In the genomic region with DNA sequence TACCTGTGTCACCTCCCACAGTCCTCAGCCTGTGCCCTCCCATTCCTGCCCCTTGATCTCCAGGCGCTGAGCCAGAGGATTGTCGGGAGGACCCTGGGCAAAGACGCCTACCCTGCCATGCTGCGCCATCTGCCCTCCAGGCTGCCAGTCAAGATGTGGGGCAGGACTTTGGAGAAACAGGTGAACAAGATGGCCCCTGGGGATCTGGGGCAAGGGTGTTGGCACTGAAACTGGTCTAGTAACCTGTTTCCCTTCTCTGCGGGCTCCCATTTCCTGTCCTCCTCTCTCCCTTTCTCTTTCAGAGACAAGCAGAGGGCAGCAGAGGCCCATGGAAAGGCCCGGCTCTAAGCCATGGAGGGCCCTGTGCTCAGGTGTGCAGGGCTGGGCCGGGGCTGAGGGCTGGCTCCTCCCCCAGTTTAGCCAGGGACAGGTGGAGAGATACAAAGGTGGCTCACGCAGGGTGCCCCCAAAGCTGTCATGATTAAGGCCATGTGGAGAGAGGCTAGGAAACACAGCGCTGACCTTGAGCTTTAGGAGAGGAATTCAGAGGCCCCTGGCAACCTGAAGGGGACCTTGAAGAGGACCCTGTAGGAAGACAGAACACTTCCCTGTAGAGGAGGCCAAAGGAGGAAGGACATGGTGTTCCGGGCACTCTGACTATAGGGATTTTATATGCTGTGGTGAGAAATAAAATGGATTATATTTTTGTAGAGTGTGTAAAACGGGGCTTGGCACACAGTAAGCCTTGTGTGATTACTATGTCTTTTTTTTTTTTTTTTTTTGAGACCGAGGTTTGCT, we compare ENCODE assay signal across 8 cellular contexts. TPM values are rescaled to one million over a fixed set of nuclear protein-coding genes. Genes with fewer than 3 reads are reported as not detected.
A peak's percentile ranks its signal among the peaks of the same experiment; 100 is the strongest.
DNase-seq lines count a peak whose midpoint lies in the region; ATAC-seq, FAIRE-seq and TF ChIP-seq lines count a peak whose summit lies in the region.

A gene (plus strand): TSS at position 74 of the 798 bp plus-strand sequence. CDS start 44 bp downstream, at position 118.

- peak; percentile 31; the same call in 2 of the 3 replicates for TF ChIP-seq CTCF in A549 (IDR thresholded peaks at IDR 0.05)
- TF ChIP-seq CTCF in HCT116 (IDR thresholded peaks at IDR 0.05 in 2 of 3, conservative IDR thresholded peaks at IDR 0.05 in 1 of 3; ENCODE audit: borderline replicate concordance in 1 of 3, insufficient read depth in 1 of 3, low read depth in 2 of 3, low read length in 2 of 3): peak; percentile 21 to 57 (median 42); a peak in 4 of 6 replicates
- TF ChIP-seq CTCF in OCI-LY7 (conservative IDR thresholded peaks at IDR 0.05; ENCODE audit: low read length): no peak
- peak; percentile 13 for TF ChIP-seq CTCF in fibroblast of the aortic adventitia (IDR thresholded peaks at IDR 0.05; ENCODE audit: insufficient read depth, low read length)

- H3K36me3 ChIP-seq in HCT116 (ENCODE audit: control insufficient read depth in 1 of 2, insufficient read depth in 2 of 2, low read length in 2 of 2): no peaks in the 10 kb centered on the region
- no peaks in the 10 kb centered on the region for H3K36me3 ChIP-seq in OCI-LY7 (ENCODE audit: insufficient read depth, low read length)

- H3K27ac ChIP-seq in A549: no peak within 1 kb of the TSS
- no peak within 1 kb of the TSS for H3K27ac ChIP-seq in HCT116 (ENCODE audit: low read depth, low read length)
- H3K27ac ChIP-seq in OCI-LY7 (ENCODE audit: low read depth, low read length, poor library complexity, severe bottlenecking): no peak within 1 kb of the TSS
- no peak within 1 kb of the TSS for H3K27ac ChIP-seq in right cardiac atrium (ENCODE audit: low read length)

- H3K9me3 ChIP-seq in A549 (no peaks in the 10 kb centered on the region), HCT116 (ENCODE audit: control insufficient read depth in 1 of 2, insufficient read depth in 1 of 2, low read depth in 1 of 2, low read length in 2 of 2) (no peaks in the 10 kb centered on the region), OCI-LY7 (ENCODE audit: low read length) (no peaks in the 10 kb centered on the region), right cardiac atrium (ENCODE audit: control insufficient read depth, low read length) (no peaks in the 10 kb centered on the region)

- no TSS peak for BruUV-seq in HCT116 (replicated peaks; lab: Mats Ljungman, UMichigan)
- no TSS peak for BruUV-seq in OCI-LY7 (replicated peaks; lab: Mats Ljungman, UMichigan)

- 51% methylated on average over 10 of the region's 12 CpGs for WGBS in A549 (ENCODE audit: missing lambda C conversion rate)
- WGBS in right cardiac atrium: 38% methylated on average over 12 of the region's 12 CpGs

- H3K9me2 ChIP-seq in HCT116 (ENCODE audit: insufficient read depth) (no peaks in the 10 kb centered on the region), OCI-LY7 (ENCODE audit: insufficient read depth, low read length) (no peaks in the 10 kb centered on the region)

- intact Hi-C loops in HCT116 (cut with micrococcal nuclease): loop anchor here (5.0 kb wide), 1 partner anchor 155 kb away; a partner anchor contains a TSS
- intact Hi-C loops in OCI-LY7 (cut with micrococcal nuclease; ENCODE audit: unreplicated experiment): no loop called here
- intact Hi-C loops in right cardiac atrium (cut with DNase I): no loop called here

- ATAC-seq in A549: peak; percentile 95
- ATAC-seq in HCT116: peak; percentile 98
- ATAC-seq in right cardiac atrium: no peak

- H3K9ac ChIP-seq in HCT116 (ENCODE audit: low read length): no peak within 1 kb of the TSS

- FAIRE-seq in A549 (lab: Jason Lieb, UNC) (no peak), urothelium cell line (lab: Jason Lieb, UNC) (no peak)

- no peak for TF ChIP-seq EP300 in A549 (IDR thresholded peaks at IDR 0.05)

- CTCF ChIA-PET in A549 (lab: Yijun Ruan, JAX) (interaction anchor here (0.6 to 1.8 kb wide), 8 partner anchors 12 to 980 kb away, joined by 3 to 4 read pairs (median 4); a partner anchor contains a TSS), HCT116 (lab: Charles Lee) (no interaction called here), OCI-LY7 (lab: Charles Lee; ENCODE audit: unreplicated experiment) (no interaction called here)

- no peaks in the 10 kb centered on the region for H3K27me3 ChIP-seq in HCT116 (ENCODE audit: insufficient read depth, low read length)
- no peaks in the 10 kb centered on the region for H3K27me3 ChIP-seq in right cardiac atrium (ENCODE audit: control insufficient read depth, insufficient read depth)

- H4K20me1 ChIP-seq in HCT116 (ENCODE audit: insufficient read depth) (no peaks in the 10 kb centered on the region), OCI-LY7 (ENCODE audit: insufficient read depth, low read length) (no peaks in the 10 kb centered on the region)

- DNase-seq in A549 (ENCODE audit: low read depth in 1 of 2, low spot score in 1 of 2): peak in 1 of 2 experiments; percentile 39
- DNase-seq in HCT116 (ENCODE audit: low read depth, low spot score): peak; percentile 35
- DNase-seq in OCI-LY7 (ENCODE audit: low spot score): peak; percentile 5
- no peak for DNase-seq in fibroblast of the aortic adventitia (ENCODE audit: low read depth)
- DNase-seq in urothelium cell line (ENCODE audit: low spot score): peak; percentile 26
- no peak for DNase-seq in Kasumi-1 (lab: John Stamatoyannopoulos, UW)
- DNase-seq in cortex of kidney (lab: John Stamatoyannopoulos, UW): no peak
- no peak for DNase-seq in right cardiac atrium

- H3K79me2 ChIP-seq in HCT116 (ENCODE audit: insufficient read depth, low read length) (no peaks in the 10 kb centered on the region), OCI-LY7 (ENCODE audit: insufficient read depth, low read depth, low read length) (no peaks in the 10 kb centered on the region)

- TF ChIP-seq RAD21 in A549 (conservative IDR thresholded peaks at IDR 0.05 in 1 of 2, IDR thresholded peaks at IDR 0.05 in 1 of 2): peak; percentile 59 to 65
- TF ChIP-seq RAD21 in HCT116 (IDR thresholded peaks at IDR 0.05; ENCODE audit: low read depth): peak; percentile 86

- no peak within 1 kb of the TSS for H2AFZ ChIP-seq in HCT116 (ENCODE audit: low read depth, low read length, poor library complexity, severe bottlenecking)
- H2AFZ ChIP-seq in OCI-LY7 (ENCODE audit: low read length): no peak within 1 kb of the TSS

- H3K4me3 ChIP-seq in A549 (no peak within 1 kb of the TSS), HCT116 (replicated peaks in 1 of 2; ENCODE audit: low read depth in 1 of 2, low read length in 2 of 2) (no peak within 1 kb of the TSS), OCI-LY7 (ENCODE audit: low read depth, low read length, poor library complexity, severe bottlenecking) (no peak within 1 kb of the TSS), fibroblast of the aortic adventitia (ENCODE audit: low read depth, low read length) (no peak within 1 kb of the TSS), right cardiac atrium (ENCODE audit: low read length) (no peak within 1 kb of the TSS)

- no peak for TF ChIP-seq POLR2A in A549 (IDR thresholded peaks at IDR 0.05; ENCODE audit: low read length)
- TF ChIP-seq POLR2A in HCT116 (IDR thresholded peaks at IDR 0.05; ENCODE audit: borderline replicate concordance, extremely low read depth, insufficient read depth, insufficient read length): no peak

- POLR2A ChIA-PET in A549 (lab: Yijun Ruan, JAX): no interaction called here
- POLR2A ChIA-PET in HCT116 (lab: Charles Lee): no interaction called here
- POLR2A ChIA-PET in OCI-LY7 (lab: Charles Lee): no interaction called here

- H3K4me1 ChIP-seq in A549: no peaks in the 10 kb centered on the region
- peaks cover 3 to 7% of the 10 kb centered on the region in 2 experiments; a peak in 1 of 4 replicates for H3K4me1 ChIP-seq in HCT116 (ENCODE audit: control insufficient read depth in 1 of 2, insufficient read depth in 2 of 2, low read length in 2 of 2)
- H3K4me1 ChIP-seq in OCI-LY7 (ENCODE audit: insufficient read depth, low read length, poor library complexity, severe bottlenecking): no peaks in the 10 kb centered on the region
- H3K4me1 ChIP-seq in right cardiac atrium (ENCODE audit: control insufficient read depth, insufficient read depth, low read length): no peaks in the 10 kb centered on the region

- H3K4me2 ChIP-seq in A549 (no peak within 1 kb of the TSS), HCT116 (ENCODE audit: low read length) (0 out of 2 replicates have a peak within 1 kb of the TSS, but pooled peaks have one; percentile 19), OCI-LY7 (ENCODE audit: low read length) (no peak within 1 kb of the TSS)

- RAD21 ChIA-PET in HCT116 (lab: Charles Lee; ENCODE audit: low non-redundant PET in 1 of 2, low total read pairs in 2 of 2, uncharacterized antibody in 2 of 2, unreplicated experiment in 2 of 2): no interaction called here

TF ChIP-seq in A549, 52 proteins besides CTCF, POLR2A, EP300 and RAD21:
- no peak for TF ChIP-seq JUNB (IDR thresholded peaks at IDR 0.05)
- peak; percentile 27; the same call in 2 of the 3 replicates for TF ChIP-seq SMC3 (IDR thresholded peaks at IDR 0.05)

TF ChIP-seq in HCT116, 20 proteins besides CTCF, POLR2A, EP300 and RAD21 (continues in another document):
- no peak for TF ChIP-seq ZFX (IDR thresholded peaks at IDR 0.05)
- no peak for TF ChIP-seq EGR1 (IDR thresholded peaks at IDR 0.05; ENCODE audit: low read depth)
- TF ChIP-seq, protein P1, sequence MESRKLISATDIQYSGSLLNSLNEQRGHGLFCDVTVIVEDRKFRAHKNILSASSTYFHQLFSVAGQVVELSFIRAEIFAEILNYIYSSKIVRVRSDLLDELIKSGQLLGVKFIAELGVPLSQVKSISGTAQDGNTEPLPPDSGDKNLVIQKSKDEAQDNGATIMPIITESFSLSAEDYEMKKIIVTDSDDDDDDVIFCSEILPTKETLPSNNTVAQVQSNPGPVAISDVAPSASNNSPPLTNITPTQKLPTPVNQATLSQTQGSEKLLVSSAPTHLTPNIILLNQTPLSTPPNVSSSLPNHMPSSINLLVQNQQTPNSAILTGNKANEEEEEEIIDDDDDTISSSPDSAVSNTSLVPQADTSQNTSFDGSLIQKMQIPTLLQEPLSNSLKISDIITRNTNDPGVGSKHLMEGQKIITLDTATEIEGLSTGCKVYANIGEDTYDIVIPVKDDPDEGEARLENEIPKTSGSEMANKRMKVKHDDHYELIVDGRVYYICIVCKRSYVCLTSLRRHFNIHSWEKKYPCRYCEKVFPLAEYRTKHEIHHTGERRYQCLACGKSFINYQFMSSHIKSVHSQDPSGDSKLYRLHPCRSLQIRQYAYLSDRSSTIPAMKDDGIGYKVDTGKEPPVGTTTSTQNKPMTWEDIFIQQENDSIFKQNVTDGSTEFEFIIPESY (IDR thresholded peaks at IDR 0.05; ENCODE audit: extremely low read depth, insufficient replicate concordance, low read length): no peak
- no peak for TF ChIP-seq JUND (IDR thresholded peaks at IDR 0.05)

RNA-seq across cellular contexts. Expression of the gene that starts here (rescaled TPM):
- polyA plus RNA-seq in A549 (2011; rRNA removed) (not detected in 2 replicates), A549 (2017; fragmentation: RNase III; extraction: RNeasy Plus Mini Kit Qiagen cat#74134 plus additional on column Dnase treatment) (not detected in 3 replicates), right cardiac atrium (not detected)
- polyA plus RNA-seq in A549 (2012; cell fraction: cytosol; rRNA removed): not detected in 2 replicates
- not detected in 2 replicates for polyA plus RNA-seq in A549 (2012; cell fraction: nucleus; rRNA removed)
- not detected in 2 replicates for polyA minus RNA-seq in A549 (2011; rRNA and poly(A)+ RNA removed)
- total RNA-seq in HCT116 (2021; ENCODE audit: unreplicated experiment) (not detected), OCI-LY7 (2022) (not detected in 2 replicates), fibroblast of the aortic adventitia (ENCODE audit: low replicate concordance) (not detected in 2 replicates), right cardiac atrium (not detected)
- polyA plus RNA-seq in HCT116 (2012): not detected in 2 replicates
- not detected in 2 replicates for total RNA-seq in OCI-LY7 (2014; rRNA removed; shearing (Covaris generic))

Comparison
In these comparisons a context has a peak if more than half of its experiments do, and no peak if none do; other contexts are left out.
1. Peak in ATAC-seq in A549; RNA of the gene not detected or under 1 TPM.
2. Peak in DNase-seq, ATAC-seq and H3K4me2 ChIP-seq in HCT116; RNA of the gene not detected or under 1 TPM.
3. Peak in DNase-seq in OCI-LY7; RNA of the gene not detected or under 1 TPM.